ENCODE assay signal across 9 cellular contexts in the genomic region with DNA sequence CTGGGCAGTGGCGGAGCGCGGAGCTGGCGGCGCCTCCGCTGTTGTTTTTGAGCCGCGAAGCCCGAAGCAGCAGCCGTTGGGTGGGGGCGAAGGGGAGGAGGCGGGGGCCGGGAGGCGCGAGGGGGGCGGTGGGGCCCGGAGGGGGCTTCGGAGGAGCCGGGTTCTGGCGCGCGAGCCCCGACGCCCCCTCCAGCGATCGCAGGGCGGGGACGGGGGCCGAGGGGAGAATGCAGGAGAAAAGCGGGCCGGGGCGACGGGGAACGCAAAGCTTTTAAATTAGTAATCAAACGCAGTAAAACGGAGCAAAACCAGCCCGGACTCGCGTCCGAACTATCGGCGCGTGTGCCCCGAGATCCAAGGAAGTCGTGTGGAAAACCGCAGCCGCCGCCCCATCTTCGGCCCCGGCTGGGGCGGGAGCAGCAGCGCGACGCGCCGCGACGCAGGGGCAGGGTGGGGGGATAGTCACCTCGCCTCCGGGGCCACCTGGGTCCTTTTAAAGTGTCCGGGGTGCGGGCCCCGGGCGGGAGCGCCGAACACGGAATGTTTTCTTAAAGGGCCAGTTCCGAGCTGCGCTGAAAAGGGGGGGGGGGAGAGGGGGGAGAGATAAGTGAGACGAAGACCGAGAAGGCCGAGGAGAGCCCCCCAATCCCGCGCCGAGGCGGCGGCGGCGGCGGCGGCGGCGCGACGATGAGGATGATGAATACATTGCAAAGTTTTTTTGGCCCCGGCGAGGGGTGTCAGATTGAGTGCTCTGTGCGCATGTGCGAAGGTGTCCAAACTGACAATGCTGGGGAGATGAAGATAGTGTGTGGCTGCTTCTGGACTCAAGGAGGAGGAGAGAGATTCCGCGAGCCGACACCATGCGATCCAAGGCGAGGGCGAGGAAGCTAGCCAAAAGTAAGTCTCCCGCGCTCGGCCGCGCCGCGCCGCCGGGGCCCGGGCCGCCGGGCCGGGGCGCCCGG. TPM values are rescaled to one million over a fixed set of nuclear protein-coding genes. Genes with fewer than 3 reads are reported as not detected.
DNase-seq lines count a peak whose midpoint lies in the region; ATAC-seq, FAIRE-seq and TF ChIP-seq lines count a peak whose summit lies in the region.
"Had no signal": no experiment of that assay in that cellular context is flagged by ENCODE, and none has a peak within 500 bp of the region (broad histone marks: within the 10 kb centered on the region; RNA-seq: fewer than 3 reads in every experiment).

A gene (plus strand): TSS at position 804 of the 962 bp plus-strand sequence. CDS start 57 bp downstream, at position 861.

- no peak within 1 kb of the TSS for H3K27ac ChIP-seq in CD4-positive, CD25-positive, alpha-beta regulatory T cell (ENCODE audit: insufficient read depth, low read length, poor library complexity, severe bottlenecking)
- peak within 1 kb of the TSS; percentile 56 for H3K27ac ChIP-seq in HepG2 (ENCODE audit: extremely low read length, insufficient read depth, low read length)

- no TSS peak for BruUV-seq in HepG2 (replicated peaks; lab: Mats Ljungman, UMichigan)

- peak within 1 kb of the TSS in 3 of 4 donors; percentile 23 to 81 (median 79) for H3K4me3 Mint-ChIP-seq in CD4-positive, CD25-positive, alpha-beta regulatory T cell
- peak within 1 kb of the TSS; percentile 65 for H3K4me3 Mint-ChIP-seq in central memory CD8-positive, alpha-beta T cell
- H3K4me3 Mint-ChIP-seq in stimulated activated memory B cell treated with anti-CD40 and anti-IgM and Interleukin-4, amounts not matched to agents 10 μg/mL and 1 μg/mL and 100 μg/mL, for 72 hours = peak within 1 kb of the TSS; percentile 77

- TF ChIP-seq CTCF in HepG2 (CRISPR knock-in tag; IDR thresholded peaks at IDR 0.05) = no peak

- POLR2A ChIA-PET in HepG2 (lab: Yijun Ruan, JAX) = no interaction called here

- no peaks in the 10 kb centered on the region for H4K20me1 ChIP-seq in HepG2 (ENCODE audit: insufficient read depth, low read length)

- no peaks in the 10 kb centered on the region for H3K9me3 ChIP-seq in CD4-positive, CD25-positive, alpha-beta regulatory T cell (ENCODE audit: control insufficient read depth in 2 of 2, low read length in 2 of 2)
- H3K9me3 ChIP-seq in HepG2 (ENCODE audit: low read length) = no peaks in the 10 kb centered on the region

- H3K27me3 ChIP-seq in CD4-positive, CD25-positive, alpha-beta regulatory T cell (ENCODE audit: control insufficient read depth, insufficient read depth, low read length) = no peaks in the 10 kb centered on the region
- H3K27me3 ChIP-seq in HepG2 (ENCODE audit: control insufficient read depth in 1 of 2, insufficient read depth in 2 of 2, low read length in 2 of 2) = peaks cover 1 to 32% of the 10 kb centered on the region in 2 experiments

- in situ Hi-C loops in HepG2 (cut with HindIII; ENCODE audit: extremely low pct_ligation_motif_present, low pct_unique_long_range_greater_than_20kb) = loop anchor here (5.0 to 25.0 kb wide), 2 partner anchors 219 to 354 kb away; no protein-coding TSS in a partner anchor

- H3K4me2 ChIP-seq in HepG2 (ENCODE audit: low read depth, low read length) = peak within 1 kb of the TSS; percentile 74

- H3K79me2 ChIP-seq in HepG2 (ENCODE audit: insufficient read depth, low read length) = peaks cover 2% of the 10 kb centered on the region

- peaks cover 0 to 2% (median 0%) of the 10 kb centered on the region in 7 donors for H3K9me3 Mint-ChIP-seq in CD4-positive, CD25-positive, alpha-beta regulatory T cell
- H3K9me3 Mint-ChIP-seq in central memory CD8-positive, alpha-beta T cell = no peaks in the 10 kb centered on the region
- no peaks in the 10 kb centered on the region for H3K9me3 Mint-ChIP-seq in stimulated activated memory B cell treated with anti-CD40 and anti-IgM and Interleukin-4, amounts not matched to agents 10 μg/mL and 1 μg/mL and 100 μg/mL, for 72 hours

- DNase-seq in CD4-positive, CD25-positive, alpha-beta regulatory T cell = peak in 1 of 3 donors; percentile 8
- DNase-seq in NCI-H2171 (lab: John Stamatoyannopoulos, UW) (peak; percentile 66), HepG2 (ENCODE audit: low spot score) (no peak)
- DNase-seq in central memory CD8-positive, alpha-beta T cell (ENCODE audit: low spot score in 2 of 2) = no peak
- DNase-seq in NK-92 treated with Interleukin-12 subunit alpha and Interleukin-12 subunit beta, amount 100 ng/mL, for 24 hours (lab: John Stamatoyannopoulos, UW) = no peak

- no peak within 1 kb of the TSS for H2AFZ ChIP-seq in HepG2 (ENCODE audit: low read length)

- no peaks in the 10 kb centered on the region for H3K36me3 Mint-ChIP-seq in CD4-positive, CD25-positive, alpha-beta regulatory T cell
- H3K36me3 Mint-ChIP-seq in central memory CD8-positive, alpha-beta T cell (ENCODE audit: insufficient read depth) = peaks cover 2% of the 10 kb centered on the region
- no peaks in the 10 kb centered on the region for H3K36me3 Mint-ChIP-seq in stimulated activated memory B cell treated with anti-CD40 and anti-IgM and Interleukin-4, amounts not matched to agents 10 μg/mL and 1 μg/mL and 100 μg/mL, for 72 hours

- intact Hi-C loops in HepG2 (cut with micrococcal nuclease; ENCODE audit: unreplicated experiment) = loop anchor here (5.0 kb wide), 1 partner anchor 344 kb away; no protein-coding TSS in a partner anchor

- no peak within 1 kb of the TSS for H3K27ac Mint-ChIP-seq in CD4-positive, CD25-positive, alpha-beta regulatory T cell
- H3K27ac Mint-ChIP-seq in central memory CD8-positive, alpha-beta T cell (ENCODE audit: low read depth) = no peak within 1 kb of the TSS
- no peak within 1 kb of the TSS for H3K27ac Mint-ChIP-seq in stimulated activated memory B cell treated with anti-CD40 and anti-IgM and Interleukin-4, amounts not matched to agents 10 μg/mL and 1 μg/mL and 100 μg/mL, for 72 hours

- no peak for TF ChIP-seq POLR2A in HepG2 (IDR thresholded peaks at IDR 0.05; ENCODE audit: insufficient read depth in 1 of 2, low read depth in 2 of 2, low read length in 2 of 2)

- TF ChIP-seq EP300 in HepG2 (IDR thresholded peaks at IDR 0.05; ENCODE audit: low read depth in 2 of 2, low read length in 2 of 2) (no peak), HepG2 (CRISPR knock-in tag; IDR thresholded peaks at IDR 0.05; ENCODE audit: borderline replicate concordance) (no peak)

- peaks cover 16% of the 10 kb centered on the region for H3K27me3 Mint-ChIP-seq in CD4-positive, CD25-positive, alpha-beta regulatory T cell
- H3K27me3 Mint-ChIP-seq in central memory CD8-positive, alpha-beta T cell = peaks cover 13% of the 10 kb centered on the region
- H3K27me3 Mint-ChIP-seq in stimulated activated memory B cell treated with anti-CD40 and anti-IgM and Interleukin-4, amounts not matched to agents 10 μg/mL and 1 μg/mL and 100 μg/mL, for 72 hours = peaks cover 58% of the 10 kb centered on the region

- no peak within 1 kb of the TSS for H3K4me3 ChIP-seq in CD4-positive, CD25-positive, alpha-beta regulatory T cell (ENCODE audit: low read depth, low read length)
- peak within 1 kb of the TSS; percentile 60 to 77 (median 74) for H3K4me3 ChIP-seq in HepG2 (replicated peaks in 1 of 3; ENCODE audit: insufficient read depth in 1 of 3, low read depth in 2 of 3, low read length in 3 of 3)

- ATAC-seq in CD4-positive, CD25-positive, alpha-beta regulatory T cell (ENCODE audit: low read depth in 2 of 2) = no peak
- no peak for ATAC-seq in central memory CD8-positive, alpha-beta T cell (replicated peaks; ENCODE audit: extremely low read depth, poor library complexity, severe bottlenecking)
- ATAC-seq in HepG2 = no peak
- ATAC-seq in stimulated activated memory B cell treated with anti-CD40 and anti-IgM and Interleukin-4, amounts not matched to agents 10 μg/mL and 1 μg/mL and 100 μg/mL, for 72 hours = no peak
- no peak for ATAC-seq in GM18868 (IDR thresholded peaks at IDR 0.05; ENCODE audit: unreplicated experiment)
- no peak for ATAC-seq in HG03025 (IDR thresholded peaks at IDR 0.05; ENCODE audit: low FRiP score, unreplicated experiment)

- H3K36me3 ChIP-seq in CD4-positive, CD25-positive, alpha-beta regulatory T cell (ENCODE audit: control insufficient read depth, insufficient read depth, low read length) = no peaks in the 10 kb centered on the region
- H3K36me3 ChIP-seq in HepG2 (replicated peaks in 1 of 2; ENCODE audit: control insufficient read depth in 1 of 2, insufficient read depth in 2 of 2, low read length in 2 of 2) = no peaks in the 10 kb centered on the region

- CTCF ChIA-PET in HepG2 (lab: Yijun Ruan, JAX; ENCODE audit: low intra/inter-chr PET ratio, low total read pairs) = no interaction called here

- WGBS in HepG2 (ENCODE audit: low lambda C conversion rate) = 89% methylated on average over 95 of the region's 110 CpGs

- no peak for FAIRE-seq in HepG2 (lab: Jason Lieb, UNC)

- H3K9ac ChIP-seq in HepG2 (ENCODE audit: insufficient read depth, low read depth, low read length) = peak within 1 kb of the TSS; percentile 67

- peaks cover 9% of the 10 kb centered on the region for H3K4me1 ChIP-seq in CD4-positive, CD25-positive, alpha-beta regulatory T cell (ENCODE audit: control insufficient read depth, insufficient read depth, low read length, poor library complexity, severe bottlenecking)
- peaks cover 35% of the 10 kb centered on the region for H3K4me1 ChIP-seq in HepG2 (ENCODE audit: insufficient read depth, low read length)

- TF ChIP-seq RAD21 in HepG2 (CRISPR knock-in tag; IDR thresholded peaks at IDR 0.05) = no peak

- H3K4me1 Mint-ChIP-seq in CD4-positive, CD25-positive, alpha-beta regulatory T cell = peaks cover 0 to 4% (median under 1%) of the 10 kb centered on the region in 4 donors
- H3K4me1 Mint-ChIP-seq in central memory CD8-positive, alpha-beta T cell = no peaks in the 10 kb centered on the region
- H3K4me1 Mint-ChIP-seq in stimulated activated memory B cell treated with anti-CD40 and anti-IgM and Interleukin-4, amounts not matched to agents 10 μg/mL and 1 μg/mL and 100 μg/mL, for 72 hours = no peaks in the 10 kb centered on the region

RNA-seq across cellular contexts. Expression of the gene that starts here (rescaled TPM):
- 0.27 TPM for total RNA-seq in CD4-positive, CD25-positive, alpha-beta regulatory T cell
- polyA plus RNA-seq in CD4-positive, CD25-positive, alpha-beta regulatory T cell = not detected
- 0.13 and 0.15 TPM in 2 replicates for total RNA-seq in HepG2 (2016; rRNA removed; fragmentation: Illumina TruSeq; extraction: Trizol)
- total RNA-seq in HepG2 (2016; cell fraction: cytosol; rRNA removed; fragmentation: Illumina TruSeq; extraction: Trizol; ENCODE audit: low read depth) = under 0.01 and 0.35 TPM in 2 replicates
- total RNA-seq in HepG2 (2016; cell fraction: insoluble cytoplasmic fraction; rRNA removed; fragmentation: Illumina TruSeq; extraction: Trizol) = 0.21 and 0.24 TPM in 2 replicates
- total RNA-seq in HepG2 (2016; cell fraction: membrane; rRNA removed; fragmentation: Illumina TruSeq; extraction: Trizol) = 0.19 and 0.24 TPM in 2 replicates
- 0.12 and 1.1 TPM in 2 replicates for total RNA-seq in HepG2 (2016; cell fraction: nucleus; rRNA removed; fragmentation: Illumina TruSeq; extraction: Trizol)
- 0.81 and 1.5 TPM in 2 replicates for polyA plus RNA-seq in HepG2 (2011; rRNA removed)
- polyA plus RNA-seq in HepG2 (2011; cell fraction: cytosol; rRNA removed) = 0.96 and 1.0 TPM in 2 replicates
- polyA plus RNA-seq in HepG2 (2011; cell fraction: nucleus; rRNA removed) = 5.9 and 6.8 TPM in 2 replicates
- polyA plus RNA-seq in HepG2 (2012) = 1.7 and 1.8 TPM in 2 replicates
- polyA plus RNA-seq in HepG2 (2016; cell fraction: cytosol; fragmentation: Illumina TruSeq; extraction: Trizol; ENCODE audit: low read depth) = not detected in 2 replicates
- polyA plus RNA-seq in HepG2 (2016; cell fraction: insoluble cytoplasmic fraction; fragmentation: Illumina TruSeq; extraction: Trizol; ENCODE audit: low read depth) = 0.15 and 0.46 TPM in 2 replicates
- 0.13 TPM in 1 of 2 replicates, not detected in the other for polyA plus RNA-seq in HepG2 (2016; cell fraction: membrane; fragmentation: Illumina TruSeq; extraction: Trizol; ENCODE audit: low read depth)
- 0.34 and 0.47 TPM in 2 replicates for polyA plus RNA-seq in HepG2 (2016; cell fraction: nucleus; fragmentation: Illumina TruSeq; extraction: Trizol; ENCODE audit: insufficient read depth, low read depth)
- polyA minus RNA-seq in HepG2 (2011; rRNA and poly(A)+ RNA removed; ENCODE audit: low replicate concordance) = 0.40 TPM in 1 of 2 replicates, not detected in the other
- polyA minus RNA-seq in HepG2 (2011; cell fraction: cytosol; rRNA and poly(A)+ RNA removed) = 0.79 and 1.1 TPM in 2 replicates
- 2.1 and 2.4 TPM in 2 replicates for polyA minus RNA-seq in HepG2 (2011; cell fraction: nucleus; rRNA and poly(A)+ RNA removed)
- total RNA-seq: lung microvascular endothelial cell had no signal
